7 cellular contexts compared by ENCODE assay signal in the genomic region with DNA sequence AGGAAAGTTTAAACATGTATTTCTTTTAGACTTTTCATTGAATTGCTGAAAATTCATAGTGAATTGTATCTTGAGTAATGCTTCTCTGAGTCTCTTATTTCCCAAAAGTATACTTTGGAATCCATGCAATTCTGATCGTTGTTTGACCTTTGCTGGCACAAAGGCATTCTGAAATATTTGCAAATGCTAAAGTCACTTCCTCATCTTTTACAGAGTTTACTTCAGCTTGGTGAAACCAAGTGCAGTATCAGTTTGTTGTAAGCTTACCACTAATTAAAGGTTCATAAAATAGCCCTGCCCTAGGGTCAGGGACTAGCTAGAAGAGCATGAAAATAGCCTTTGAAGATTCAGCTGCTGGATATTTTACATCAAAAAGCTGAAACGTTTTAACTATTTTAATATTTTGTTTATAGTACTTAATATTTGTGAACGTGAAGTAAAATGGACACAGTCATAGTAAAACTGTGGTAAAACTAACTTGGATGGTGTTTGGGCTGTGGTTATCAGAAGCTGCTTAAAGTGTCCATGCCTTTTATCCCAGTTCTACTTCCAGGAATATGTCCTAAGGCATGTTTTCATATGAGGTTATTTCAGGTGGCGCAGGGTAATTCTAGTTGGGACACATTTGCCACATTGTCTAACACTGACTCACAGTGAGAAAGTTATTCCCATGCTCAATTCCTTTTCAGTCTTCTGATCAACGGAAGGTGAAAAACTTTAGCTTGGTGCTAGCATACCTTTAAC. TPM values are rescaled to one million over a fixed set of nuclear protein-coding genes. Genes with fewer than 3 reads are reported as not detected.
DNase-seq lines count a peak whose midpoint lies in the region; ATAC-seq and TF ChIP-seq lines count a peak whose summit lies in the region.

No MANE protein-coding gene starts in this region.

- H4K20me1 ChIP-seq in HCT116 (ENCODE audit: insufficient read depth): no peaks in the 10 kb centered on the region

- H2AFZ ChIP-seq in HCT116 (ENCODE audit: low read depth, low read length, poor library complexity, severe bottlenecking): peak overlapping the region; percentile 20

- ATAC-seq in HCT116 (peak; percentile 34), GM18519 (IDR thresholded peaks at IDR 0.05; ENCODE audit: low FRiP score, unreplicated experiment) (no peak)

- H3K4me3 ChIP-seq in HCT116 (replicated peaks in 1 of 2; ENCODE audit: low read depth in 1 of 2, low read length in 2 of 2) (peak overlapping the region in 1 of 2 experiments; percentile 18; a peak in 2 of 4 replicates), fibroblast of villous mesenchyme (ENCODE audit: low read depth, low read length) (no peak overlapping the region)

- RAD21 ChIA-PET in HCT116 (lab: Charles Lee; ENCODE audit: low non-redundant PET in 1 of 2, low total read pairs in 2 of 2, uncharacterized antibody in 2 of 2, unreplicated experiment in 2 of 2): interaction anchor here (1.0 kb wide), 2 partner anchors 27 to 86 kb away, joined by 3 to 6 read pairs; no protein-coding TSS in a partner anchor

- in situ Hi-C loops in SK-MEL-5 (cut with HindIII; ENCODE audit: low pct_unique_long_range_greater_than_20kb, low sequenced_read_pairs): no loop called here

- no peaks in the 10 kb centered on the region for H3K27me3 ChIP-seq in HCT116 (ENCODE audit: insufficient read depth, low read length)

- TF ChIP-seq RAD21 in HCT116 (IDR thresholded peaks at IDR 0.05; ENCODE audit: low read depth): no peak

- POLR2A ChIA-PET in HCT116 (lab: Charles Lee): interaction anchor here (1.2 to 2.5 kb wide), 3 partner anchors 11 to 76 kb away, joined by 3 to 11 read pairs (median 3); partner anchors contain the start of gene IRF1

- peak; percentile 67 for DNase-seq in HCT116 (ENCODE audit: low read depth, low spot score)
- peak; percentile 37 for DNase-seq in SK-MEL-5 (ENCODE audit: low read depth, low spot score)
- peak; percentile 55 for DNase-seq in fibroblast of villous mesenchyme (ENCODE audit: low read depth)
- DNase-seq in stromal cell of bone marrow (ENCODE audit: low read depth): peak; percentile 68
- no peak for DNase-seq in cortex of kidney (lab: John Stamatoyannopoulos, UW)
- DNase-seq in cerebellum (ENCODE audit: low spot score): no peak

- no peaks in the 10 kb centered on the region for H3K79me2 ChIP-seq in HCT116 (ENCODE audit: insufficient read depth, low read length)

- H3K9ac ChIP-seq in HCT116 (ENCODE audit: low read length): peak overlapping the region; percentile 51

- CTCF ChIA-PET in HCT116 (lab: Charles Lee): interaction anchor here (0.7 to 1.8 kb wide), 3 partner anchors 27 to 112 kb away, joined by 3 to 8 read pairs (median 8); no protein-coding TSS in a partner anchor

- peaks cover 39 to 80% of the 10 kb centered on the region in 2 experiments for H3K4me1 ChIP-seq in HCT116 (ENCODE audit: control insufficient read depth in 1 of 2, insufficient read depth in 2 of 2, low read length in 2 of 2)

- H3K9me2 ChIP-seq in HCT116 (ENCODE audit: insufficient read depth): no peaks in the 10 kb centered on the region

- TF ChIP-seq CTCF in HCT116 (IDR thresholded peaks at IDR 0.05 in 2 of 3, conservative IDR thresholded peaks at IDR 0.05 in 1 of 3; ENCODE audit: borderline replicate concordance in 1 of 3, insufficient read depth in 1 of 3, low read depth in 2 of 3, low read length in 2 of 3): no peak
- no peak for TF ChIP-seq CTCF in fibroblast of villous mesenchyme (IDR thresholded peaks at IDR 0.05; ENCODE audit: insufficient read depth, low read depth, low read length)

- H3K9me3 ChIP-seq in HCT116 (ENCODE audit: control insufficient read depth in 1 of 2, insufficient read depth in 1 of 2, low read depth in 1 of 2, low read length in 2 of 2): no peaks in the 10 kb centered on the region

- peak overlapping the region; percentile 67 for H3K4me2 ChIP-seq in HCT116 (ENCODE audit: low read length)

- no TSS peak for BruUV-seq in HCT116 (replicated peaks; lab: Mats Ljungman, UMichigan)

- peak overlapping the region; percentile 50; the same call in 1 of the 2 replicates for H3K27ac ChIP-seq in HCT116 (ENCODE audit: low read depth, low read length)

- intact Hi-C loops in HCT116 (cut with micrococcal nuclease): no loop called here

- TF ChIP-seq POLR2A in HCT116 (IDR thresholded peaks at IDR 0.05; ENCODE audit: borderline replicate concordance, extremely low read depth, insufficient read depth, insufficient read length): no peak

- H3K36me3 ChIP-seq in HCT116 (ENCODE audit: control insufficient read depth in 1 of 2, insufficient read depth in 2 of 2, low read length in 2 of 2): no peaks in the 10 kb centered on the region

TF ChIP-seq in HCT116, 20 proteins besides CTCF, POLR2A, EP300 and RAD21 (continues in another document):
- TF ChIP-seq ZNF274 (IDR thresholded peaks at IDR 0.05; ENCODE audit: low read depth, low read length) (no peak), TCF7L2 (IDR thresholded peaks at IDR 0.05; ENCODE audit: borderline replicate concordance, extremely low read depth, insufficient read depth, insufficient read length) (no peak), ZFX (IDR thresholded peaks at IDR 0.05) (no peak), MAX (IDR thresholded peaks at IDR 0.05) (peak; percentile 66; the same call in 1 of the 2 replicates), CEBPB (IDR thresholded peaks at IDR 0.05; ENCODE audit: low read depth) (peak; percentile 75), POLR2AphosphoS5 (IDR thresholded peaks at IDR 0.05; ENCODE audit: low read depth, low read length) (peak; percentile 38; the same call in 1 of the 2 replicates), EGR1 (IDR thresholded peaks at IDR 0.05; ENCODE audit: low read depth) (no peak), JUND (IDR thresholded peaks at IDR 0.05) (peak; percentile 83), SIN3A (IDR thresholded peaks at IDR 0.05; ENCODE audit: low read depth) (peak; percentile 65; the same call in 1 of the 2 replicates), EZH2 (IDR thresholded peaks at IDR 0.05) (no peak), EZH2phosphoT487 (IDR thresholded peaks at IDR 0.05; ENCODE audit: borderline replicate concordance) (no peak), FOSL1 (IDR thresholded peaks at IDR 0.05; ENCODE audit: low read depth) (peak; percentile 75), YY1 (IDR thresholded peaks at IDR 0.05; ENCODE audit: extremely low read depth, insufficient replicate concordance, low read depth, low read length) (no peak), ELF1 (IDR thresholded peaks at IDR 0.05; ENCODE audit: borderline replicate concordance, low read depth) (no peak; the same call in 1 of the 2 replicates), SRF (IDR thresholded peaks at IDR 0.05; ENCODE audit: low read depth) (peak; percentile 34; the same call in 1 of the 2 replicates), SP1 (IDR thresholded peaks at IDR 0.05; ENCODE audit: low read depth) (peak; percentile 85)
- TF ChIP-seq, protein P1, sequence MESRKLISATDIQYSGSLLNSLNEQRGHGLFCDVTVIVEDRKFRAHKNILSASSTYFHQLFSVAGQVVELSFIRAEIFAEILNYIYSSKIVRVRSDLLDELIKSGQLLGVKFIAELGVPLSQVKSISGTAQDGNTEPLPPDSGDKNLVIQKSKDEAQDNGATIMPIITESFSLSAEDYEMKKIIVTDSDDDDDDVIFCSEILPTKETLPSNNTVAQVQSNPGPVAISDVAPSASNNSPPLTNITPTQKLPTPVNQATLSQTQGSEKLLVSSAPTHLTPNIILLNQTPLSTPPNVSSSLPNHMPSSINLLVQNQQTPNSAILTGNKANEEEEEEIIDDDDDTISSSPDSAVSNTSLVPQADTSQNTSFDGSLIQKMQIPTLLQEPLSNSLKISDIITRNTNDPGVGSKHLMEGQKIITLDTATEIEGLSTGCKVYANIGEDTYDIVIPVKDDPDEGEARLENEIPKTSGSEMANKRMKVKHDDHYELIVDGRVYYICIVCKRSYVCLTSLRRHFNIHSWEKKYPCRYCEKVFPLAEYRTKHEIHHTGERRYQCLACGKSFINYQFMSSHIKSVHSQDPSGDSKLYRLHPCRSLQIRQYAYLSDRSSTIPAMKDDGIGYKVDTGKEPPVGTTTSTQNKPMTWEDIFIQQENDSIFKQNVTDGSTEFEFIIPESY (IDR thresholded peaks at IDR 0.05; ENCODE audit: extremely low read depth, insufficient replicate concordance, low read length): no peak
- TF ChIP-seq, protein P2, sequence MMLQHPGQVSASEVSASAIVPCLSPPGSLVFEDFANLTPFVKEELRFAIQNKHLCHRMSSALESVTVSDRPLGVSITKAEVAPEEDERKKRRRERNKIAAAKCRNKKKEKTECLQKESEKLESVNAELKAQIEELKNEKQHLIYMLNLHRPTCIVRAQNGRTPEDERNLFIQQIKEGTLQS (IDR thresholded peaks at IDR 0.05): no peak

RNA-seq across cellular contexts. Expression of gene SLC22A5, which starts 45.3 kb away (rescaled TPM):
- total RNA-seq in HCT116 (2021; ENCODE audit: unreplicated experiment): 9.9 TPM
- polyA plus RNA-seq in HCT116 (2012): 6.8 and 9.1 TPM in 2 replicates
- 2.8 and 5.1 TPM in 2 replicates for total RNA-seq in SK-MEL-5 (2014; rRNA removed; shearing (Covaris generic))
- 7.4 and 12.9 TPM in 2 replicates for polyA plus RNA-seq in SK-MEL-5 (2015; cell fraction: cytosol; rRNA removed)
- 15.9 and 18.7 TPM in 2 replicates for polyA plus RNA-seq in SK-MEL-5 (2015; cell fraction: nucleus; rRNA removed)
- total RNA-seq in fibroblast of villous mesenchyme: 5.8 and 7.3 TPM in 2 replicates
- total RNA-seq in cerebellum: 10.4 TPM

Comparison
In these comparisons a context has a peak if more than half of its experiments do, and no peak if none do; other contexts are left out.
1. DNase-seq: peak in HCT116 (single experiment), SK-MEL-5 (single experiment), fibroblast of villous mesenchyme (single experiment) and stromal cell of bone marrow (single experiment); none in cortex of kidney (single experiment) and cerebellum (single experiment).